ENCODE assay signal across 9 cellular contexts in genomic region chr9:114652776-114653555, GRCh38. TPM values are rescaled to one million over a fixed set of nuclear protein-coding genes. Genes with fewer than 3 reads are reported as not detected.
DNase-seq lines count a peak whose midpoint lies in the region; ATAC-seq, FAIRE-seq and TF ChIP-seq lines count a peak whose summit lies in the region.
"Had no signal": no experiment of that assay in that cellular context is flagged by ENCODE, and none has a peak within 500 bp of the region (broad histone marks: within the 10 kb centered on the region; RNA-seq: fewer than 3 reads in every experiment).

No MANE protein-coding gene starts in this region.

- ATAC-seq in activated CD8-positive, alpha-beta memory T cell treated with anti-CD3 and anti-CD28 coated beads, Interleukin-2, amount 10 ng/mL, durations not matched to agents 7 days and 5 days, result peak; percentile 23
- ATAC-seq in body of pancreas, result no peak

- CTCF ChIA-PET in activated CD8-positive, alpha-beta memory T cell treated with anti-CD3 and anti-CD28 coated beads, Interleukin-2, amount 10 ng/mL, durations not matched to agents 7 days and 5 days (lab: Charles Lee), result interaction anchor here (0.6 to 8.8 kb wide), 67 partner anchors 9 to 363 kb away, joined by 3 to 207 read pairs (median 3); partner anchors contain the start of genes ATP6V1G1, TMEM268 and WHRN

- no peak overlapping the region for H3K27ac ChIP-seq in body of pancreas
- H3K27ac ChIP-seq: left ventricle myocardium inferior had no signal

- peak overlapping the region; percentile 6 for H3K9ac ChIP-seq in Loucy (ENCODE audit: low read depth, low read length, poor library complexity, severe bottlenecking)

- FAIRE-seq in D721Med (lab: Jason Lieb, UNC), result no peak

- H3F3A ChIP-seq in Loucy (ENCODE audit: low read depth), result no peaks in the 10 kb centered on the region

- TF ChIP-seq POLR2A in body of pancreas (IDR thresholded peaks at IDR 0.05), result no peak

- TF ChIP-seq CTCF in Loucy (conservative IDR thresholded peaks at IDR 0.05; ENCODE audit: low read length) (no peak), choroid plexus epithelial cell (conservative IDR thresholded peaks at IDR 0.05; ENCODE audit: low read depth, low read length) (no peak), progenitor cell of endocrine pancreas (IDR thresholded peaks at IDR 0.05; ENCODE audit: unreplicated experiment) (no peak), body of pancreas (IDR thresholded peaks at IDR 0.05) (no peak), D721Med (IDR thresholded peaks at IDR 0.05; ENCODE audit: insufficient read depth, missing control alignments) (no peak)

- 72 to 84% methylated on average over 2 of the region's 2 CpGs for WGBS in body of pancreas, 2 donors

- DNase-seq in activated CD8-positive, alpha-beta memory T cell treated with anti-CD3 and anti-CD28 coated beads, Interleukin-2, amount 10 ng/mL, durations not matched to agents 7 days and 5 days, result no peak
- DNase-seq in activated CD8-positive, alpha-beta memory T cell treated with anti-CD3 and anti-CD28 coated beads, Interleukin-2, amount 50 U/mL, for 4 hours, result no peak
- DNase-seq in choroid plexus epithelial cell (ENCODE audit: low read depth) (peak; percentile 16), progenitor cell of endocrine pancreas (ENCODE audit: low spot score, unreplicated experiment) (no peak), body of pancreas (no peak), D721Med (ENCODE audit: insufficient read length, low spot score) (no peak)

- peaks cover 24% of the 10 kb centered on the region for H3K4me1 Mint-ChIP-seq in activated CD8-positive, alpha-beta memory T cell treated with anti-CD3 and anti-CD28 coated beads, Interleukin-2, amount 10 ng/mL, durations not matched to agents 7 days and 5 days
- peaks cover 35% of the 10 kb centered on the region for H3K4me1 Mint-ChIP-seq in stimulated activated naive CD8-positive, alpha-beta T cell treated with anti-CD3 and anti-CD28 coated beads, Interleukin-15, Interleukin-2, amounts not matched to agents 100 ng/mL and 50 ng/mL, for 24 hours (ENCODE audit: low read depth)
- H3K4me1 Mint-ChIP-seq in progenitor cell of endocrine pancreas (ENCODE audit: low read depth), result no peaks in the 10 kb centered on the region

- H3K4me3 Mint-ChIP-seq in activated CD8-positive, alpha-beta memory T cell treated with anti-CD3 and anti-CD28 coated beads, Interleukin-2, amount 10 ng/mL, durations not matched to agents 7 days and 5 days, result no peak overlapping the region
- H3K4me3 Mint-ChIP-seq in stimulated activated naive CD8-positive, alpha-beta T cell treated with anti-CD3 and anti-CD28 coated beads, Interleukin-15, Interleukin-2, amounts not matched to agents 100 ng/mL and 50 ng/mL, for 24 hours, result no peak overlapping the region
- H3K4me3 Mint-ChIP-seq in progenitor cell of endocrine pancreas (ENCODE audit: low read depth), result no peak overlapping the region

- H3K4me3 ChIP-seq in Loucy (ENCODE audit: low read length, poor library complexity, severe bottlenecking) (no peak overlapping the region), choroid plexus epithelial cell (ENCODE audit: low read depth, low read length) (no peak overlapping the region), body of pancreas (no peak overlapping the region)
- H3K4me3 ChIP-seq: left ventricle myocardium inferior had no signal

- H3K27me3 ChIP-seq in Loucy (ENCODE audit: insufficient read depth, low read length, poor library complexity, severe bottlenecking), result no peaks in the 10 kb centered on the region
- H3K27me3 ChIP-seq in body of pancreas, result no peaks in the 10 kb centered on the region

- H3K9me2 ChIP-seq in Loucy (replicated peaks; ENCODE audit: low read depth, low read length), result no peaks in the 10 kb centered on the region

- H3K36me3 ChIP-seq in Loucy (ENCODE audit: insufficient read depth, low read length) (no peaks in the 10 kb centered on the region), body of pancreas (replicated peaks in 1 of 2; ENCODE audit: insufficient read depth in 1 of 2, low read depth in 2 of 2) (no peaks in the 10 kb centered on the region)
- H3K36me3 ChIP-seq: left ventricle myocardium inferior had no signal

- H3K4me1 ChIP-seq in Loucy (ENCODE audit: insufficient read depth, low read length, poor library complexity, severe bottlenecking) (no peaks in the 10 kb centered on the region), body of pancreas (no peaks in the 10 kb centered on the region)
- H3K4me1 ChIP-seq: left ventricle myocardium inferior had no signal

- no peaks in the 10 kb centered on the region for H4K20me1 ChIP-seq in Loucy (ENCODE audit: insufficient read depth, low read length, poor library complexity, severe bottlenecking)

- peaks cover 12% of the 10 kb centered on the region for H3K36me3 Mint-ChIP-seq in activated CD8-positive, alpha-beta memory T cell treated with anti-CD3 and anti-CD28 coated beads, Interleukin-2, amount 10 ng/mL, durations not matched to agents 7 days and 5 days
- H3K36me3 Mint-ChIP-seq in stimulated activated naive CD8-positive, alpha-beta T cell treated with anti-CD3 and anti-CD28 coated beads, Interleukin-15, Interleukin-2, amounts not matched to agents 100 ng/mL and 50 ng/mL, for 24 hours (ENCODE audit: low read depth), result peaks cover 23% of the 10 kb centered on the region
- H3K36me3 Mint-ChIP-seq in progenitor cell of endocrine pancreas (ENCODE audit: insufficient read depth), result no peaks in the 10 kb centered on the region

- H3K9me3 ChIP-seq in Loucy (ENCODE audit: insufficient read depth, low read depth, low read length), result no peaks in the 10 kb centered on the region
- no peaks in the 10 kb centered on the region for H3K9me3 ChIP-seq in body of pancreas

- intact Hi-C loops in body of pancreas (cut with DNase I), result loop anchor here (10.0 kb wide), 1 partner anchor 248 kb away; no protein-coding TSS in a partner anchor

- H3K27me3 Mint-ChIP-seq in activated CD8-positive, alpha-beta memory T cell treated with anti-CD3 and anti-CD28 coated beads, Interleukin-2, amount 10 ng/mL, durations not matched to agents 7 days and 5 days, result no peaks in the 10 kb centered on the region
- H3K27me3 Mint-ChIP-seq in stimulated activated naive CD8-positive, alpha-beta T cell treated with anti-CD3 and anti-CD28 coated beads, Interleukin-15, Interleukin-2, amounts not matched to agents 100 ng/mL and 50 ng/mL, for 24 hours, result no peaks in the 10 kb centered on the region
- H3K27me3 Mint-ChIP-seq in progenitor cell of endocrine pancreas, result peaks cover 4% of the 10 kb centered on the region

- H3K9me3 Mint-ChIP-seq in activated CD8-positive, alpha-beta memory T cell treated with anti-CD3 and anti-CD28 coated beads, Interleukin-2, amount 10 ng/mL, durations not matched to agents 7 days and 5 days (ENCODE audit: low read depth), result no peaks in the 10 kb centered on the region
- no peaks in the 10 kb centered on the region for H3K9me3 Mint-ChIP-seq in stimulated activated naive CD8-positive, alpha-beta T cell treated with anti-CD3 and anti-CD28 coated beads, Interleukin-15, Interleukin-2, amounts not matched to agents 100 ng/mL and 50 ng/mL, for 24 hours
- H3K9me3 Mint-ChIP-seq in progenitor cell of endocrine pancreas (ENCODE audit: low read depth), result no peaks in the 10 kb centered on the region

- H3K27ac Mint-ChIP-seq in activated CD8-positive, alpha-beta memory T cell treated with anti-CD3 and anti-CD28 coated beads, Interleukin-2, amount 10 ng/mL, durations not matched to agents 7 days and 5 days, result peak overlapping the region; percentile 55
- H3K27ac Mint-ChIP-seq in stimulated activated naive CD8-positive, alpha-beta T cell treated with anti-CD3 and anti-CD28 coated beads, Interleukin-15, Interleukin-2, amounts not matched to agents 100 ng/mL and 50 ng/mL, for 24 hours, result peak overlapping the region; percentile 23
- no peak overlapping the region for H3K27ac Mint-ChIP-seq in progenitor cell of endocrine pancreas

- no peak overlapping the region for H3K4me2 ChIP-seq in Loucy (ENCODE audit: low read depth, low read length, poor library complexity, severe bottlenecking)

- no peaks in the 10 kb centered on the region for H3K79me2 ChIP-seq in Loucy (ENCODE audit: insufficient read depth, low read length)

- no peak overlapping the region for H2AFZ ChIP-seq in Loucy (ENCODE audit: low read length)

RNA-seq across cellular contexts. Expression of gene TEX53, which starts 4.6 kb away (rescaled TPM):
- total RNA-seq in activated CD8-positive, alpha-beta memory T cell treated with anti-CD3 and anti-CD28 coated beads, Interleukin-2, amount 10 ng/mL, durations not matched to agents 7 days and 5 days, result not detected
- not detected in 2 replicates for total RNA-seq in progenitor cell of endocrine pancreas
- not detected for total RNA-seq in body of pancreas
- total RNA-seq: left ventricle myocardium inferior had no signal

RNA-seq across cellular contexts. Expression of gene TEX48, which starts 29.0 kb away (rescaled TPM):
- 1 to 10 TPM in 1 of 2 experiments, under 1 TPM in 1; 0.73 to 1.6 TPM for total RNA-seq in activated CD8-positive, alpha-beta memory T cell treated with anti-CD3 and anti-CD28 coated beads, Interleukin-2, amount 10 ng/mL, durations not matched to agents 7 days and 5 days
- not detected in 2 replicates for total RNA-seq in progenitor cell of endocrine pancreas
- total RNA-seq in body of pancreas, result not detected
- total RNA-seq: left ventricle myocardium inferior had no signal

RNA-seq across cellular contexts. Expression of gene TMEM268, which starts 41.9 kb away (rescaled TPM):
- total RNA-seq in activated CD8-positive, alpha-beta memory T cell treated with anti-CD3 and anti-CD28 coated beads, Interleukin-2, amount 10 ng/mL, durations not matched to agents 7 days and 5 days, result 10 to 100 TPM; 19.7 to 21.5 TPM
- total RNA-seq in progenitor cell of endocrine pancreas (6.5 and 7.1 TPM in 2 replicates), body of pancreas (1 to 10 TPM; 4.9 to 6.5 TPM)
